ENCODE assay signal across 21 cellular contexts in the genomic region with DNA sequence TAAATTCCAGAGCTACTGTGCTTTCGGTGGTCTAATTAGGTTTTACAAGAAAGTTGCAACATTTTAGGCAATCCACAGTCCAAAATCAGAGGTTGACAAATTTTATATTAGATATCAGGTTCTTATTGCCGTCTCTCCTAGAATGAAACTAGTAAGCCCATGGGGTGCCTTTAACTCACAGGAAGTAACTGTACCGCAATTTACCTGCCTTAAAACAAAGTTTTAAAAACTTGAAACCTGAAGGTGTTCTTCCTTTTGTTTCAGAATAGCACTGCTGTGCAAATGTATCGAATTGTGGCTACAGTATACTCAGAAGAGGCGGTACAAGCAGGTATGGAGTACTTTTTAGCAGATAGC.
A peak's percentile ranks its signal among the peaks of the same experiment; 100 is the strongest.
DNase-seq lines count a peak whose midpoint lies in the region; ATAC-seq and TF ChIP-seq lines count a peak whose summit lies in the region.
"Had no signal": no experiment of that assay in that cellular context is flagged by ENCODE, and none has a peak within 500 bp of the region (broad histone marks: within the 10 kb centered on the region; RNA-seq: fewer than 3 reads in every experiment).

No MANE protein-coding gene starts in this region.

- H3K9me3 Mint-ChIP-seq in activated T-cell treated with anti-CD3 and anti-CD28 coated beads, Interleukin-2, amount 50 U/mL, for 24 hours = no peaks in the 10 kb centered on the region
- H3K9me3 Mint-ChIP-seq in naive thymus-derived CD8-positive, alpha-beta T cell = no peaks in the 10 kb centered on the region
- H3K9me3 Mint-ChIP-seq: IgD-negative memory B cell, type B pancreatic cell had no signal

- H3K27me3 Mint-ChIP-seq in activated T-cell treated with anti-CD3 and anti-CD28 coated beads, Interleukin-2, amount 50 U/mL, for 24 hours = no peaks in the 10 kb centered on the region
- H3K27me3 Mint-ChIP-seq in naive thymus-derived CD8-positive, alpha-beta T cell = no peaks in the 10 kb centered on the region
- H3K27me3 Mint-ChIP-seq: IgD-negative memory B cell, type B pancreatic cell had no signal

- H3K4me3 Mint-ChIP-seq in activated T-cell treated with anti-CD3 and anti-CD28 coated beads, Interleukin-2, amount 50 U/mL, for 24 hours = no peak overlapping the region
- peak overlapping the region in 1 of 10 donors; percentile 42 for H3K4me3 Mint-ChIP-seq in naive thymus-derived CD8-positive, alpha-beta T cell
- H3K4me3 Mint-ChIP-seq: IgD-negative memory B cell, type B pancreatic cell had no signal

- H3K27ac ChIP-seq in PC-9 (peak overlapping the region; percentile 82), OCI-LY7 (ENCODE audit: low read depth, low read length, poor library complexity, severe bottlenecking) (no peak overlapping the region)
- H3K27ac ChIP-seq: epithelial cell of prostate, foreskin keratinocyte, RWPE1 had no signal

- peaks cover 36% of the 10 kb centered on the region for H3F3A ChIP-seq in PC-9 (ENCODE audit: insufficient read depth, low read depth)

- no peak for TF ChIP-seq CTCF in PC-9 (conservative IDR thresholded peaks at IDR 0.05)
- TF ChIP-seq CTCF in OCI-LY7 (conservative IDR thresholded peaks at IDR 0.05; ENCODE audit: low read length) = no peak

- H3K9ac ChIP-seq in skeletal muscle satellite cell (ENCODE audit: low read depth, low read length) = peak overlapping the region; percentile 68

- H3K4me2 ChIP-seq in PC-9 (peak overlapping the region; percentile 29; the same call in 1 of the 2 replicates), skeletal muscle satellite cell (ENCODE audit: low read length) (peak overlapping the region; percentile 64), OCI-LY7 (ENCODE audit: low read length) (no peak overlapping the region)

- no peak overlapping the region for H3K4me3 ChIP-seq in PC-9
- no peak overlapping the region for H3K4me3 ChIP-seq in skeletal muscle satellite cell (ENCODE audit: low read length)
- no peak overlapping the region for H3K4me3 ChIP-seq in OCI-LY7 (ENCODE audit: low read depth, low read length, poor library complexity, severe bottlenecking)
- H3K4me3 ChIP-seq: ascending aorta had no signal

- peaks cover 8% of the 10 kb centered on the region; the same call in 1 of the 2 replicates for H3K36me3 ChIP-seq in PC-9 (ENCODE audit: low read depth)
- peaks cover 16% of the 10 kb centered on the region for H3K36me3 ChIP-seq in skeletal muscle satellite cell (ENCODE audit: insufficient read depth, low read length)
- H3K36me3 ChIP-seq in OCI-LY7 (ENCODE audit: insufficient read depth, low read length) = peaks cover 85% of the 10 kb centered on the region

- H3K27me3 ChIP-seq in PC-9 (ENCODE audit: insufficient read depth, low read depth) (no peaks in the 10 kb centered on the region), skeletal muscle satellite cell (ENCODE audit: control insufficient read depth, insufficient read depth, low read length) (no peaks in the 10 kb centered on the region)
- H3K27me3 ChIP-seq: ascending aorta, foreskin keratinocyte, neutrophil had no signal

- CTCF ChIA-PET in PC-9 (lab: Charles Lee) = interaction anchor here (1.3 kb wide), 1 partner anchor 386 kb away, joined by 5 read pairs; no protein-coding TSS in a partner anchor
- CTCF ChIA-PET in OCI-LY7 (lab: Charles Lee; ENCODE audit: unreplicated experiment) = no interaction called here

- H3K27ac Mint-ChIP-seq in activated T-cell treated with anti-CD3 and anti-CD28 coated beads, Interleukin-2, amount 50 U/mL, for 24 hours = peak overlapping the region; percentile 79
- peak overlapping the region in 4 of 10 donors; percentile 21 to 77 (median 60) for H3K27ac Mint-ChIP-seq in naive thymus-derived CD8-positive, alpha-beta T cell

- ATAC-seq in naive thymus-derived CD8-positive, alpha-beta T cell = no peak
- no peak for ATAC-seq in HG02798 (IDR thresholded peaks at IDR 0.05; ENCODE audit: poor library complexity, unreplicated experiment)
- ATAC-seq: foreskin keratinocyte had no signal

- no peak overlapping the region for H2AFZ ChIP-seq in PC-9
- H2AFZ ChIP-seq in OCI-LY7 (ENCODE audit: low read length) = no peak overlapping the region

- H3K4me1 ChIP-seq in PC-9 (replicated peaks; ENCODE audit: insufficient read depth) = peaks cover 64% of the 10 kb centered on the region
- H3K4me1 ChIP-seq in skeletal muscle satellite cell (ENCODE audit: control insufficient read depth, insufficient read depth, low read length) = peaks cover 49% of the 10 kb centered on the region
- H3K4me1 ChIP-seq in OCI-LY7 (ENCODE audit: insufficient read depth, low read length, poor library complexity, severe bottlenecking) = no peaks in the 10 kb centered on the region
- H3K4me1 ChIP-seq: ascending aorta, foreskin keratinocyte had no signal

- H3K4me1 Mint-ChIP-seq in activated T-cell treated with anti-CD3 and anti-CD28 coated beads, Interleukin-2, amount 50 U/mL, for 24 hours (ENCODE audit: low read depth) = peaks cover 58% of the 10 kb centered on the region
- H3K4me1 Mint-ChIP-seq in naive thymus-derived CD8-positive, alpha-beta T cell = peaks cover 3 to 21% (median 9%) of the 10 kb centered on the region in 4 donors

- no peaks in the 10 kb centered on the region for H3K9me3 ChIP-seq in PC-9 (ENCODE audit: insufficient read depth, low read depth)
- no peaks in the 10 kb centered on the region for H3K9me3 ChIP-seq in skeletal muscle satellite cell (replicated peaks; ENCODE audit: low read length)
- no peaks in the 10 kb centered on the region for H3K9me3 ChIP-seq in OCI-LY7 (ENCODE audit: low read length)
- H3K9me3 ChIP-seq: ascending aorta, neutrophil had no signal

- POLR2A ChIA-PET in PC-9 (lab: Charles Lee; ENCODE audit: unreplicated experiment) (interaction anchor here (0.6 to 0.7 kb wide), 2 partner anchors 77 to 1283 kb away, joined by 3 to 5 read pairs; a partner anchor contains a TSS), OCI-LY7 (lab: Charles Lee) (interaction anchor here (1.1 kb wide), 1 partner anchor 77 kb away, joined by 3 read pairs; a partner anchor contains a TSS)
- POLR2A ChIA-PET in naive thymus-derived CD8-positive, alpha-beta T cell (lab: Charles Lee) = interaction anchor here (1.4 kb wide), 1 partner anchor 46 kb away, joined by 3 read pairs; no protein-coding TSS in a partner anchor

- H3K79me2 ChIP-seq in PC-9 (ENCODE audit: low read depth) = no peaks in the 10 kb centered on the region
- H3K79me2 ChIP-seq in OCI-LY7 (ENCODE audit: insufficient read depth, low read depth, low read length) = no peaks in the 10 kb centered on the region

- no peak for DNase-seq in activated T-cell treated with anti-CD3 and anti-CD28 coated beads, Interleukin-2, amount 50 U/mL, for 24 hours
- DNase-seq in activated T-cell treated with anti-CD3 and anti-CD28 coated beads for 4 hours (no peak), PC-9 (no peak), OCI-LY7 (ENCODE audit: low spot score) (no peak)
- DNase-seq in central memory CD4-positive, alpha-beta T cell = peak; percentile 17
- no peak for DNase-seq in naive thymus-derived CD8-positive, alpha-beta T cell
- DNase-seq: activated effector memory CD4-positive, alpha-beta T cell treated with Interleukin-2 at 50 U/mL for 16 hours; cortex of kidney; foreskin keratinocyte; midbrain; NCI-H2029; NCI-H510A; retina had no signal

- intact Hi-C loops in PC-9 (cut with micrococcal nuclease; ENCODE audit: unreplicated experiment) (no loop called here), OCI-LY7 (cut with micrococcal nuclease; ENCODE audit: unreplicated experiment) (no loop called here)

- H4K20me1 ChIP-seq in PC-9 (ENCODE audit: insufficient read depth) (no peaks in the 10 kb centered on the region), OCI-LY7 (ENCODE audit: insufficient read depth, low read length) (no peaks in the 10 kb centered on the region)

- H3K9me2 ChIP-seq in PC-9 (ENCODE audit: insufficient read depth) = no peaks in the 10 kb centered on the region
- no peaks in the 10 kb centered on the region for H3K9me2 ChIP-seq in OCI-LY7 (ENCODE audit: insufficient read depth, low read length)

- H3K36me3 Mint-ChIP-seq in activated T-cell treated with anti-CD3 and anti-CD28 coated beads, Interleukin-2, amount 50 U/mL, for 24 hours (ENCODE audit: low read depth) = peaks cover 88% of the 10 kb centered on the region
- H3K36me3 Mint-ChIP-seq in naive thymus-derived CD8-positive, alpha-beta T cell = peaks cover 0 to 93% (median 33%) of the 10 kb centered on the region in 3 donors

- BruUV-seq in PC-9 (replicated peaks; lab: Mats Ljungman, UMichigan) (no TSS peak), OCI-LY7 (replicated peaks; lab: Mats Ljungman, UMichigan) (no TSS peak)
